10 cellular contexts compared by ENCODE assay signal in genomic region chr13:61410669-61411297, GRCh38. TPM values are rescaled to one million over a fixed set of nuclear protein-coding genes. Genes with fewer than 3 reads are reported as not detected.
A peak's percentile ranks its signal among the peaks of the same experiment; 100 is the strongest.
DNase-seq lines count a peak whose midpoint lies in the region; ATAC-seq, FAIRE-seq and TF ChIP-seq lines count a peak whose summit lies in the region.
"Had no signal": no experiment of that assay in that cellular context is flagged by ENCODE, and none has a peak within 500 bp of the region (broad histone marks: within the 10 kb centered on the region; RNA-seq: fewer than 3 reads in every experiment).

No MANE protein-coding gene starts in this region.

- H3K4me3 ChIP-seq in right atrium auricular region: peak overlapping the region in 1 of 2 donors; percentile 5
- H3K4me3 ChIP-seq in OCI-LY1 (ENCODE audit: low read depth, low read length, poor library complexity, severe bottlenecking): no peak overlapping the region
- no peak overlapping the region for H3K4me3 ChIP-seq in fibroblast of lung (replicated peaks in 1 of 4; ENCODE audit: control extremely low read depth in 1 of 4, insufficient read depth in 1 of 4, low read depth in 3 of 4, low read length in 4 of 4)

- H4K20me1 ChIP-seq in OCI-LY1 (ENCODE audit: insufficient read depth, low read length) (no peaks in the 10 kb centered on the region), fibroblast of lung (ENCODE audit: control insufficient read depth, extremely low read depth, insufficient read depth, low read length) (no peaks in the 10 kb centered on the region)

- no peak overlapping the region for H3K27ac ChIP-seq in right atrium auricular region
- no peak overlapping the region for H3K27ac ChIP-seq in OCI-LY1 (ENCODE audit: low read depth, low read length, poor library complexity, severe bottlenecking)
- no peak overlapping the region for H3K27ac ChIP-seq in fibroblast of lung (ENCODE audit: insufficient read depth, low read length)

- intact Hi-C loops in cardiac septum (cut with DNase I): loop anchor here (10.0 kb wide), 1 partner anchor 286 kb away; no protein-coding TSS in a partner anchor
- intact Hi-C loops in activated CD4-positive, alpha-beta T cell treated with anti-CD3 and anti-CD28 coated beads, Interleukin-2, amount 10 ng/mL, durations not matched to agents 24 days and 14 days (cut with micrococcal nuclease): no loop called here

- H3K9me3 Mint-ChIP-seq in activated CD4-positive, alpha-beta T cell treated with anti-CD3 and anti-CD28 coated beads, Interleukin-2, amount 10 ng/mL, durations not matched to agents 24 days and 14 days: no peaks in the 10 kb centered on the region
- no peaks in the 10 kb centered on the region for H3K9me3 Mint-ChIP-seq in stimulated activated memory B cell treated with anti-CD40 and anti-IgM and Interleukin-4, amounts not matched to agents 10 μg/mL and 1 μg/mL and 100 μg/mL, for 72 hours

- DNase-seq in right atrium auricular region (ENCODE audit: low spot score): no peak
- DNase-seq in cardiac septum (ENCODE audit: low spot score): no peak
- peak; percentile 9 to 34 for DNase-seq in fibroblast of lung (ENCODE audit: low read depth in 2 of 2)
- DNase-seq in urothelium cell line (ENCODE audit: low spot score): peak; percentile 9
- DNase-seq in activated CD4-positive, alpha-beta T cell treated with anti-CD3 and anti-CD28 coated beads, Interleukin-2, amount 10 ng/mL, durations not matched to agents 24 days and 14 days: no peak
- DNase-seq in stimulated activated naive CD8-positive, alpha-beta T cell treated with anti-CD3 and anti-CD28 coated beads, Interleukin-15, Interleukin-2, amounts not matched to agents 100 U/mL and 50 U/mL, for 24 hours: no peak
- DNase-seq: cerebellar nuclear complex had no signal

- H3K9me2 ChIP-seq in OCI-LY1 (ENCODE audit: low read depth, low read length): no peaks in the 10 kb centered on the region

- no peaks in the 10 kb centered on the region for H3K36me3 Mint-ChIP-seq in activated CD4-positive, alpha-beta T cell treated with anti-CD3 and anti-CD28 coated beads, Interleukin-2, amount 10 ng/mL, durations not matched to agents 24 days and 14 days (ENCODE audit: low read depth)
- H3K36me3 Mint-ChIP-seq in stimulated activated memory B cell treated with anti-CD40 and anti-IgM and Interleukin-4, amounts not matched to agents 10 μg/mL and 1 μg/mL and 100 μg/mL, for 72 hours: no peaks in the 10 kb centered on the region

- H3K27ac Mint-ChIP-seq in activated CD4-positive, alpha-beta T cell treated with anti-CD3 and anti-CD28 coated beads, Interleukin-2, amount 10 ng/mL, durations not matched to agents 24 days and 14 days: no peak overlapping the region
- H3K27ac Mint-ChIP-seq in stimulated activated memory B cell treated with anti-CD40 and anti-IgM and Interleukin-4, amounts not matched to agents 10 μg/mL and 1 μg/mL and 100 μg/mL, for 72 hours: no peak overlapping the region

- peaks cover 0 to 10% of the 10 kb centered on the region in 2 donors for H3K4me1 ChIP-seq in right atrium auricular region
- no peaks in the 10 kb centered on the region for H3K4me1 ChIP-seq in OCI-LY1 (ENCODE audit: insufficient read depth, low read length, severe bottlenecking)
- H3K4me1 ChIP-seq in fibroblast of lung (ENCODE audit: control insufficient read depth, extremely low read depth, insufficient read depth, low read length): no peaks in the 10 kb centered on the region

- peak; percentile 47 to 64 for TF ChIP-seq CTCF in right atrium auricular region (IDR thresholded peaks at IDR 0.05)
- peak; percentile 45; the same call in 1 of the 2 replicates for TF ChIP-seq CTCF in OCI-LY1 (IDR thresholded peaks at IDR 0.05; ENCODE audit: low read length)
- peak; percentile 20 to 63 for TF ChIP-seq CTCF in fibroblast of lung (conservative IDR thresholded peaks at IDR 0.05 in 1 of 2, IDR thresholded peaks at IDR 0.05 in 1 of 2; ENCODE audit: low read depth in 1 of 2, low read length in 2 of 2)

- H3K9me3 ChIP-seq in right atrium auricular region: no peaks in the 10 kb centered on the region
- no peaks in the 10 kb centered on the region for H3K9me3 ChIP-seq in OCI-LY1 (ENCODE audit: low read length)
- H3K9me3 ChIP-seq in fibroblast of lung (ENCODE audit: control insufficient read depth, insufficient read depth, low read depth, low read length): no peaks in the 10 kb centered on the region

- H3K36me3 ChIP-seq in right atrium auricular region: peaks cover 3% of the 10 kb centered on the region
- H3K36me3 ChIP-seq in OCI-LY1 (ENCODE audit: insufficient read depth, low read length): no peaks in the 10 kb centered on the region
- H3K36me3 ChIP-seq in fibroblast of lung (ENCODE audit: control insufficient read depth, insufficient read depth, low read length): no peaks in the 10 kb centered on the region

- H3F3A ChIP-seq in OCI-LY1 (ENCODE audit: insufficient read depth, low read length): no peaks in the 10 kb centered on the region

- H3K27me3 Mint-ChIP-seq in activated CD4-positive, alpha-beta T cell treated with anti-CD3 and anti-CD28 coated beads, Interleukin-2, amount 10 ng/mL, durations not matched to agents 24 days and 14 days: peaks cover 28% of the 10 kb centered on the region
- peaks cover 30% of the 10 kb centered on the region for H3K27me3 Mint-ChIP-seq in stimulated activated memory B cell treated with anti-CD40 and anti-IgM and Interleukin-4, amounts not matched to agents 10 μg/mL and 1 μg/mL and 100 μg/mL, for 72 hours

- H3K4me2 ChIP-seq in OCI-LY1 (ENCODE audit: low read length): no peak overlapping the region
- H3K4me2 ChIP-seq in fibroblast of lung (ENCODE audit: extremely low read depth, insufficient read depth, low read length): no peak overlapping the region

- ATAC-seq in stimulated activated naive CD8-positive, alpha-beta T cell treated with anti-CD3 and anti-CD28 coated beads, Interleukin-15, Interleukin-2, amounts not matched to agents 100 U/mL and 50 U/mL, for 24 hours: no peak
- no peak for ATAC-seq in stimulated activated memory B cell treated with anti-CD40 and anti-IgM and Interleukin-4, amounts not matched to agents 10 μg/mL and 1 μg/mL and 100 μg/mL, for 72 hours

- no peak overlapping the region for H3K9ac ChIP-seq in OCI-LY1 (ENCODE audit: low read length)
- H3K9ac ChIP-seq in fibroblast of lung (ENCODE audit: insufficient read depth, low read length): no peak overlapping the region

- H2AFZ ChIP-seq in OCI-LY1 (ENCODE audit: low read length) (no peak overlapping the region), fibroblast of lung (ENCODE audit: low read length) (no peak overlapping the region)

- no peaks in the 10 kb centered on the region for H3K79me2 ChIP-seq in OCI-LY1 (ENCODE audit: insufficient read depth, low read length)
- no peaks in the 10 kb centered on the region for H3K79me2 ChIP-seq in fibroblast of lung (ENCODE audit: control insufficient read depth, insufficient read depth, low read length)

- H3K27me3 ChIP-seq in right atrium auricular region (no peaks in the 10 kb centered on the region), OCI-LY1 (ENCODE audit: insufficient read depth, low read length) (no peaks in the 10 kb centered on the region), fibroblast of lung (ENCODE audit: control insufficient read depth, insufficient read depth, low read length) (no peaks in the 10 kb centered on the region)

- no peaks in the 10 kb centered on the region for H3K4me1 Mint-ChIP-seq in activated CD4-positive, alpha-beta T cell treated with anti-CD3 and anti-CD28 coated beads, Interleukin-2, amount 10 ng/mL, durations not matched to agents 24 days and 14 days
- H3K4me1 Mint-ChIP-seq in stimulated activated memory B cell treated with anti-CD40 and anti-IgM and Interleukin-4, amounts not matched to agents 10 μg/mL and 1 μg/mL and 100 μg/mL, for 72 hours: no peaks in the 10 kb centered on the region

- H3K4me3 Mint-ChIP-seq in activated CD4-positive, alpha-beta T cell treated with anti-CD3 and anti-CD28 coated beads, Interleukin-2, amount 10 ng/mL, durations not matched to agents 24 days and 14 days: no peak overlapping the region
- H3K4me3 Mint-ChIP-seq in stimulated activated memory B cell treated with anti-CD40 and anti-IgM and Interleukin-4, amounts not matched to agents 10 μg/mL and 1 μg/mL and 100 μg/mL, for 72 hours: no peak overlapping the region

- no peak for FAIRE-seq in urothelium cell line (lab: Jason Lieb, UNC)
- FAIRE-seq: GM12892 had no signal

RNA-seq across cellular contexts. Expression of gene PCDH20, which starts 4.9 kb away (rescaled TPM):
- total RNA-seq in right atrium auricular region: 10 to 100 TPM in 1 of 2 donors, 1 to 10 TPM in 1; 6.4 to 50.7 TPM
- total RNA-seq in cardiac septum: 6.4 TPM
- total RNA-seq in fibroblast of lung: under 0.01 TPM in 1 of 2 replicates, not detected in the other
- not detected in 2 replicates for polyA plus RNA-seq in fibroblast of lung
- not detected in 2 replicates for polyA plus RNA-seq in fibroblast of lung (2012)
- polyA minus RNA-seq in fibroblast of lung (ENCODE audit: low replicate concordance): not detected in 2 replicates
- not detected in 2 replicates for total RNA-seq in activated CD4-positive, alpha-beta T cell treated with anti-CD3 and anti-CD28 coated beads, Interleukin-2, amount 10 ng/mL, durations not matched to agents 24 days and 14 days

Comparison
In these comparisons a context has a peak if more than half of its experiments do, and no peak if none do; other contexts are left out.
1. DNase-seq: peak in fibroblast of lung (2 of 2) and urothelium cell line (single experiment); none in right atrium auricular region (single experiment), cardiac septum (single experiment), activated CD4-positive, alpha-beta T cell treated with anti-CD3 and anti-CD28 coated beads, Interleukin-2, amount 10 ng/mL, durations not matched to agents 24 days and 14 days (single experiment) and stimulated activated naive CD8-positive, alpha-beta T cell treated with anti-CD3 and anti-CD28 coated beads, Interleukin-15, Interleukin-2, amounts not matched to agents 100 U/mL and 50 U/mL, for 24 hours (single experiment).
2. Peak in every context shown above with its lines, with median percentiles within 50 percentile points of each other: CTCF ChIP-seq.